8 cellular contexts compared by ENCODE assay signal in the genomic region with DNA sequence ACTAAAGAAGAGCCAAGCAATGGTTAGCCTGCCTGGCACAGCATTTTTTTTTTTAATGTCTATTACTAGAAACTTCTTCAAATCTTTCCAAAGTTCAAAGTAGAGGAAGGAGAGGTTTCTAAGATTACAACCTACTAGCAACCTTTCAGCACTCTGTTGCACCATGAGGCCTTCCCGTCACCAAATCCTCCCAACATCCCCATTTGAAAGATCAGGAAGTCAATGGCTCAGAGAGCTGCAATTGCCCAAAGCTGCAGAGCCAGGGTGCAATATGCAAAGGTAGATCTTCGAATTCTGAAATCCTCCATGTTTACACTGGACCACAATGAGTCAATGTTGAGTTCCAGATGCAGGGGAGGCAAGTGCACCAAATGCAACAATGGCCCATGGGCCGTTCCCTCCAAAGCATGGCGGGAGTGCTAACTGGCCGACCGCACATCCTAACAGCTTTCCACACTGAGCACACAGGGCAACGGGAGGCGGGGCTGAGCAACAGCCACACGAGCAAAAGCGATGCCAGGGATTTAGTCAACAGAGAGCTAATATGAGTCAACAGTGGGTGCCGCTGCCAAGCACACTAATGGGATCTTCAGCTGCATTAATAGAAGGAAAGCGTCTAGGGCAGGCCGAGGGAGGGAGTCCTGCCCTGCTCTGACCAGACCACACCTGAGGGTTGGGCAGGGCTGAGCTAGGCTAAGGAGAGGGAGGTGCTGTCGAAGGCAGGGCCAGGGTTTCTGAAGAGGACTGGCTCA.
DNase-seq lines count a peak whose midpoint lies in the region; ATAC-seq lines count a peak whose summit lies in the region.

No MANE protein-coding gene starts in this region.

- H3K4me1 ChIP-seq in mucosa of rectum (ENCODE audit: control insufficient read depth in 2 of 2, insufficient read depth in 2 of 2, low read length in 2 of 2) = peaks cover 37 to 61% of the 10 kb centered on the region in 2 donors

- H3K9me3 ChIP-seq in mucosa of rectum (ENCODE audit: control insufficient read depth in 2 of 2, low read length in 2 of 2) = no peaks in the 10 kb centered on the region

- H3K27ac ChIP-seq in caudate nucleus (ENCODE audit: low read depth, low read length) (no peak overlapping the region), mucosa of rectum (ENCODE audit: low read depth in 2 of 2, low read length in 2 of 2) (peak overlapping the region; percentile 89 to 93)

- peak overlapping the region; percentile 24 to 82 for H3K9ac ChIP-seq in mucosa of rectum (ENCODE audit: low read depth in 1 of 2, low read length in 2 of 2)

- H3K4me1 Mint-ChIP-seq in activated naive CD8-positive, alpha-beta T cell treated with anti-CD3 and anti-CD28 coated beads, Interleukin-2, amount 50 U/mL, for 24 hours = peaks cover 8% of the 10 kb centered on the region

- no peaks in the 10 kb centered on the region for H3K36me3 ChIP-seq in mucosa of rectum (ENCODE audit: control insufficient read depth in 2 of 2, insufficient read depth in 2 of 2, low read length in 2 of 2)

- no peaks in the 10 kb centered on the region for H3K9me3 Mint-ChIP-seq in activated naive CD8-positive, alpha-beta T cell treated with anti-CD3 and anti-CD28 coated beads, Interleukin-2, amount 50 U/mL, for 24 hours

- no peak for ATAC-seq in activated naive CD8-positive, alpha-beta T cell treated with anti-CD3 and anti-CD28 coated beads, Interleukin-2, amount 50 U/mL, for 24 hours
- ATAC-seq in GM21737 (IDR thresholded peaks at IDR 0.05; ENCODE audit: unreplicated experiment) = no peak
- ATAC-seq in HG02973 (IDR thresholded peaks at IDR 0.05; ENCODE audit: unreplicated experiment) = no peak

- H3K4me3 Mint-ChIP-seq in activated naive CD8-positive, alpha-beta T cell treated with anti-CD3 and anti-CD28 coated beads, Interleukin-2, amount 50 U/mL, for 24 hours = no peak overlapping the region

- peak; percentile 98 for DNase-seq in DMS153 treated with DMSO at 0.1 percent for 48 hours (lab: John Stamatoyannopoulos, UW; ENCODE audit: unreplicated experiment)
- DNase-seq in NCI-H2227 treated with DMSO at 0.1 percent for 48 hours (lab: John Stamatoyannopoulos, UW) = peak; percentile 47
- peak in 50 of 61 donors; percentile 9 to 88 (median 44) for DNase-seq in caudate nucleus (lab: John Stamatoyannopoulos, UW)
- no peak for DNase-seq in activated naive CD8-positive, alpha-beta T cell treated with anti-CD3 and anti-CD28 coated beads, Interleukin-2, amount 50 U/mL, for 24 hours
- no peak for DNase-seq in DMS114 treated with DMSO at 0.1 percent for 48 hours (lab: John Stamatoyannopoulos, UW; ENCODE audit: unreplicated experiment)

- H3K27me3 ChIP-seq in mucosa of rectum (ENCODE audit: control insufficient read depth in 2 of 2, insufficient read depth in 2 of 2, low read length in 2 of 2) = peaks cover 2 to 8% of the 10 kb centered on the region in 2 donors

- no peaks in the 10 kb centered on the region for H3K36me3 Mint-ChIP-seq in activated naive CD8-positive, alpha-beta T cell treated with anti-CD3 and anti-CD28 coated beads, Interleukin-2, amount 50 U/mL, for 24 hours (ENCODE audit: low read depth)

- no peak overlapping the region for H3K27ac Mint-ChIP-seq in activated naive CD8-positive, alpha-beta T cell treated with anti-CD3 and anti-CD28 coated beads, Interleukin-2, amount 50 U/mL, for 24 hours

- peak overlapping the region in 1 of 2 donors; percentile 20 for H3K4me3 ChIP-seq in mucosa of rectum (ENCODE audit: low read length in 2 of 2)

- peaks cover 77% of the 10 kb centered on the region for H3K27me3 Mint-ChIP-seq in activated naive CD8-positive, alpha-beta T cell treated with anti-CD3 and anti-CD28 coated beads, Interleukin-2, amount 50 U/mL, for 24 hours

Comparison
In these comparisons a context has a peak if more than half of its experiments do, and no peak if none do; other contexts are left out.
1. DNase-seq: peak in DMS153 treated with DMSO at 0.1 percent for 48 hours (single experiment), NCI-H2227 treated with DMSO at 0.1 percent for 48 hours (single experiment) and caudate nucleus (50 of 61); none in activated naive CD8-positive, alpha-beta T cell treated with anti-CD3 and anti-CD28 coated beads, Interleukin-2, amount 50 U/mL, for 24 hours (single experiment) and DMS114 treated with DMSO at 0.1 percent for 48 hours (single experiment).